16 cellular contexts compared by ENCODE assay signal in the genomic region with DNA sequence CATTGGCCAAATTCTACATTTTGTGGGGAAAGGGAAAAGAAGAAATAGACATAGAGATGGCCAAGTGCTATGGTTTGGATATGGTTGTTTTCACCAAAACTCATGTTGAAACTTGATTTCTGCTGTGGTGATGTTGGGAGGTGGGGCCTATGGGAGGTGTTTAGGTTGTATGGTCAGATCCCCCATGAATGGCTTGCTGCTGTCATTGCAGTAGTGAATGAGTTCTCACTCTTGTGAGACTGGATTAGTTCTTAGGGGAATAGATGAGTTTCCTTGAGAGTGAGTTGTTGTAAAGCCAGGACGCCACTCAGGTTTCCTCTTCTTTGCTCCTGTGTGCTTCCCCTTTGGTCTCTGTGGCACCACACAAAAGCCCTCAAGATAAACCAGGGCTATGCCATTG.
DNase-seq lines count a peak whose midpoint lies in the region; ATAC-seq, FAIRE-seq and TF ChIP-seq lines count a peak whose summit lies in the region.
"Had no signal": no experiment of that assay in that cellular context is flagged by ENCODE, and none has a peak within 500 bp of the region (broad histone marks: within the 10 kb centered on the region; RNA-seq: fewer than 3 reads in every experiment).

No MANE protein-coding gene starts in this region.

- H3K4me1 ChIP-seq in H1 (replicated peaks in 1 of 4; ENCODE audit: control insufficient read depth in 3 of 4, insufficient read depth in 4 of 4, low read length in 3 of 4) (no peaks in the 10 kb centered on the region), smooth muscle cell (ENCODE audit: low read depth) (peaks cover 3% of the 10 kb centered on the region), mesenchymal stem cell (ENCODE audit: control insufficient read depth, insufficient read depth, low read depth, low read length) (no peaks in the 10 kb centered on the region), Karpas-422 (ENCODE audit: low read length) (peaks cover 7% of the 10 kb centered on the region; the same call in 1 of the 2 replicates)
- H3K4me1 ChIP-seq: BLaER1 had no signal

- H3K4ac ChIP-seq in H1 (replicated peaks; ENCODE audit: insufficient read length, low read depth, low read length) (no peak overlapping the region), mesenchymal stem cell (ENCODE audit: low read depth in 1 of 2, low read length in 2 of 2) (no peak overlapping the region)

- no peaks in the 10 kb centered on the region for H3K36me3 Mint-ChIP-seq in activated CD4-positive, alpha-beta T cell treated with anti-CD3 and anti-CD28 coated beads for 36 hours (ENCODE audit: low read depth)
- H3K36me3 Mint-ChIP-seq in activated CD4-positive, alpha-beta T cell treated with anti-CD3 and anti-CD28 coated beads, Interleukin-2, amount 10 ng/mL, durations not matched to agents 7 days and 5 days (ENCODE audit: low read depth): no peaks in the 10 kb centered on the region

- 0 out of 2 replicates have a peak overlapping the region, but pooled peaks have one; percentile 51 for H2AFZ ChIP-seq in H1 (ENCODE audit: low read length)
- H2AFZ ChIP-seq in smooth muscle cell (ENCODE audit: low read depth): no peak overlapping the region
- H2AFZ ChIP-seq in mesenchymal stem cell (ENCODE audit: low read depth, low read length): no peak overlapping the region
- H2AFZ ChIP-seq in Karpas-422 (ENCODE audit: low read length): no peak overlapping the region

- H3K79me2 ChIP-seq in H1 (ENCODE audit: control insufficient read depth in 1 of 2, insufficient read depth in 2 of 2, low read length in 2 of 2): no peaks in the 10 kb centered on the region
- no peaks in the 10 kb centered on the region for H3K79me2 ChIP-seq in smooth muscle cell (ENCODE audit: low read depth)
- no peaks in the 10 kb centered on the region for H3K79me2 ChIP-seq in Karpas-422 (ENCODE audit: low read length)

- H2BK120ac ChIP-seq in H1 (replicated peaks; ENCODE audit: low read depth, low read length) (no peak overlapping the region), mesenchymal stem cell (ENCODE audit: low read depth, low read length) (no peak overlapping the region)

- peaks cover 8% of the 10 kb centered on the region for H3K4me1 Mint-ChIP-seq in activated CD4-positive, alpha-beta T cell treated with anti-CD3 and anti-CD28 coated beads for 36 hours
- H3K4me1 Mint-ChIP-seq in activated CD4-positive, alpha-beta T cell treated with anti-CD3 and anti-CD28 coated beads, Interleukin-2, amount 10 ng/mL, durations not matched to agents 7 days and 5 days: no peaks in the 10 kb centered on the region

- H2AK5ac ChIP-seq in H1 (ENCODE audit: low read depth, low read length): no peak overlapping the region
- H2AK5ac ChIP-seq in mesenchymal stem cell (ENCODE audit: low read length, severe bottlenecking): no peak overlapping the region

- H2BK15ac ChIP-seq in H1 (ENCODE audit: low read length): no peak overlapping the region
- no peak overlapping the region for H2BK15ac ChIP-seq in mesenchymal stem cell (ENCODE audit: low read depth, poor library complexity, severe bottlenecking)

- H2BK12ac ChIP-seq in H1 (ENCODE audit: low read depth, low read length) (no peak overlapping the region), mesenchymal stem cell (ENCODE audit: low read length in 2 of 2) (no peak overlapping the region)

- no peaks in the 10 kb centered on the region for H3K9me3 ChIP-seq in H1 (ENCODE audit: insufficient read depth in 2 of 2, low read depth in 1 of 2, low read length in 1 of 2)
- no peaks in the 10 kb centered on the region for H3K9me3 ChIP-seq in smooth muscle cell (replicated peaks; ENCODE audit: low read depth)
- H3K9me3 ChIP-seq in mesenchymal stem cell (ENCODE audit: control insufficient read depth, low read length): no peaks in the 10 kb centered on the region
- H3K9me3 ChIP-seq in Karpas-422 (ENCODE audit: low read length): no peaks in the 10 kb centered on the region
- H3K9me3 ChIP-seq: BLaER1 had no signal

- H3K23ac ChIP-seq in H1 (ENCODE audit: insufficient read length): no peak overlapping the region
- H3K23ac ChIP-seq in mesenchymal stem cell (ENCODE audit: low read length in 2 of 2): no peak overlapping the region

- TF ChIP-seq RAD21 in H1 (IDR thresholded peaks at IDR 0.05 in 1 of 2, conservative IDR thresholded peaks at IDR 0.05 in 1 of 2; ENCODE audit: low read depth in 2 of 2, low read length in 2 of 2): no peak

- TF ChIP-seq CTCF in H1 (IDR thresholded peaks at IDR 0.05; ENCODE audit: control extremely low read depth in 1 of 3, insufficient read depth in 1 of 3, low read depth in 1 of 3, low read length in 3 of 3): no peak
- TF ChIP-seq CTCF in smooth muscle cell (IDR thresholded peaks at IDR 0.05; ENCODE audit: borderline replicate concordance, insufficient read depth, poor library complexity, severe bottlenecking): no peak

- H3K27me3 ChIP-seq in H1 (replicated peaks in 1 of 4; ENCODE audit: control insufficient read depth in 3 of 4, extremely low read depth in 1 of 4, insufficient read depth in 3 of 4, low read length in 3 of 4) (no peaks in the 10 kb centered on the region), smooth muscle cell (ENCODE audit: low read depth) (no peaks in the 10 kb centered on the region), mesenchymal stem cell (ENCODE audit: control insufficient read depth in 1 of 2, insufficient read depth in 1 of 2, low read length in 2 of 2) (no peaks in the 10 kb centered on the region), Karpas-422 (ENCODE audit: low read length) (no peaks in the 10 kb centered on the region)
- H3K27me3 ChIP-seq: BLaER1 had no signal

- intact Hi-C loops in activated CD4-positive, alpha-beta T cell treated with anti-CD3 and anti-CD28 coated beads for 36 hours (cut with DNase I, micrococcal nuclease): no loop called here

- no peak for FAIRE-seq in H1 (lab: Jason Lieb, UNC)
- FAIRE-seq: GM12891, K562 had no signal

- H3K79me1 ChIP-seq in H1 (ENCODE audit: low read depth, low read length) (no peaks in the 10 kb centered on the region), mesenchymal stem cell (replicated peaks; ENCODE audit: low read length, poor library complexity, severe bottlenecking) (no peaks in the 10 kb centered on the region)

- peak; percentile 75 for ATAC-seq in activated CD4-positive, alpha-beta T cell treated with anti-CD3 and anti-CD28 coated beads for 36 hours
- peak; percentile 32 for ATAC-seq in HG02759 (IDR thresholded peaks at IDR 0.05; ENCODE audit: unreplicated experiment)
- ATAC-seq: K562 had no signal

- no peak overlapping the region for H3K4me3 Mint-ChIP-seq in activated CD4-positive, alpha-beta T cell treated with anti-CD3 and anti-CD28 coated beads for 36 hours
- H3K4me3 Mint-ChIP-seq in activated CD4-positive, alpha-beta T cell treated with anti-CD3 and anti-CD28 coated beads, Interleukin-2, amount 10 ng/mL, durations not matched to agents 7 days and 5 days: no peak overlapping the region
- H3K4me3 Mint-ChIP-seq: HFFc6 had no signal

- H3K4me3 ChIP-seq in H1 (ENCODE audit: extremely low read depth in 1 of 4, insufficient read depth in 2 of 4, low read depth in 3 of 4, low read length in 4 of 4): no peak overlapping the region
- H3K4me3 ChIP-seq in smooth muscle cell: no peak overlapping the region
- H3K4me3 ChIP-seq in mesenchymal stem cell (ENCODE audit: insufficient read depth in 1 of 2, low read depth in 1 of 2, low read length in 2 of 2): no peak overlapping the region
- no peak overlapping the region for H3K4me3 ChIP-seq in Karpas-422 (ENCODE audit: low read length)
- H3K4me3 ChIP-seq: BLaER1, K562 had no signal

- no peak for TF ChIP-seq POLR2A in H1 (IDR thresholded peaks at IDR 0.05; ENCODE audit: control extremely low read depth in 1 of 2, low read depth in 2 of 2, low read length in 2 of 2)

- H3K27me3 Mint-ChIP-seq in activated CD4-positive, alpha-beta T cell treated with anti-CD3 and anti-CD28 coated beads for 36 hours: peaks cover 11% of the 10 kb centered on the region
- H3K27me3 Mint-ChIP-seq in activated CD4-positive, alpha-beta T cell treated with anti-CD3 and anti-CD28 coated beads, Interleukin-2, amount 10 ng/mL, durations not matched to agents 7 days and 5 days: peaks cover 3% of the 10 kb centered on the region

- H3K23me2 ChIP-seq in H1 (ENCODE audit: low read depth, low read length): no peaks in the 10 kb centered on the region

- no peak overlapping the region for H3K9ac ChIP-seq in H1 (replicated peaks in 1 of 4; ENCODE audit: extremely low read depth in 1 of 4, low read depth in 3 of 4, low read length in 3 of 4)
- H3K9ac ChIP-seq in smooth muscle cell (ENCODE audit: low read depth): no peak overlapping the region
- H3K9ac ChIP-seq in mesenchymal stem cell (ENCODE audit: low read length): no peak overlapping the region
- no peak overlapping the region for H3K9ac ChIP-seq in Karpas-422 (ENCODE audit: low read length)
- H3K9ac ChIP-seq: BLaER1 had no signal

- no peak overlapping the region for H3K56ac ChIP-seq in H1 (replicated peaks; ENCODE audit: insufficient read length, low read depth, low read length)

- no peak for DNase-seq in activated CD4-positive, alpha-beta T cell treated with anti-CD3 and anti-CD28 coated beads for 36 hours
- no peak for DNase-seq in activated CD4-positive, alpha-beta T cell treated with anti-CD3 and anti-CD28 coated beads, Interleukin-2, amount 10 ng/mL, durations not matched to agents 7 days and 5 days
- no peak for DNase-seq in H1 (ENCODE audit: low read depth in 1 of 2, low spot score in 2 of 2)
- no peak for DNase-seq in NCI-H526 (lab: John Stamatoyannopoulos, UW)
- DNase-seq in smooth muscle cell (lab: John Stamatoyannopoulos, UW; ENCODE audit: unreplicated experiment): no peak
- no peak for DNase-seq in mesenchymal stem cell
- DNase-seq in Karpas-422: no peak
- DNase-seq: AML-193, DMS53, HCEC 1CT, HFFc6 had no signal

- H3K9me2 ChIP-seq in Karpas-422 (replicated peaks; ENCODE audit: insufficient read depth, low read length): no peaks in the 10 kb centered on the region

- H4K20me1 ChIP-seq in H1 (replicated peaks in 1 of 2; ENCODE audit: control insufficient read depth in 1 of 2, insufficient read depth in 2 of 2, low read length in 2 of 2): peaks cover 0 to 2% of the 10 kb centered on the region in 2 experiments
- H4K20me1 ChIP-seq in smooth muscle cell (ENCODE audit: low read depth): no peaks in the 10 kb centered on the region
- no peaks in the 10 kb centered on the region for H4K20me1 ChIP-seq in Karpas-422 (ENCODE audit: insufficient read depth, low read depth, low read length)
- H4K20me1 ChIP-seq: BLaER1 had no signal

- H4K8ac ChIP-seq in H1 (ENCODE audit: extremely low read depth, insufficient read depth, low read length): no peak overlapping the region
- no peak overlapping the region for H4K8ac ChIP-seq in mesenchymal stem cell (ENCODE audit: low read length)

- POLR2A ChIA-PET in activated CD4-positive, alpha-beta T cell treated with anti-CD3 and anti-CD28 coated beads for 36 hours (lab: Charles Lee): no interaction called here
- POLR2A ChIA-PET in activated CD4-positive, alpha-beta T cell treated with anti-CD3 and anti-CD28 coated beads, Interleukin-2, amount 10 ng/mL, durations not matched to agents 7 days and 5 days (lab: Charles Lee): no interaction called here
- POLR2A ChIA-PET in H1 (lab: Charles Lee; ENCODE audit: partially characterized antibody): no interaction called here

- no peak overlapping the region for H4K5ac ChIP-seq in H1 (ENCODE audit: insufficient read length, low read depth, low read length)

- H3K9me3 Mint-ChIP-seq in activated CD4-positive, alpha-beta T cell treated with anti-CD3 and anti-CD28 coated beads for 36 hours (ENCODE audit: low read depth): no peaks in the 10 kb centered on the region
- H3K9me3 Mint-ChIP-seq in activated CD4-positive, alpha-beta T cell treated with anti-CD3 and anti-CD28 coated beads, Interleukin-2, amount 10 ng/mL, durations not matched to agents 7 days and 5 days: no peaks in the 10 kb centered on the region
- H3K9me3 Mint-ChIP-seq: HFFc6 had no signal

- H4K91ac ChIP-seq in H1 (replicated peaks; ENCODE audit: insufficient read length, low read length) (no peak overlapping the region), mesenchymal stem cell (ENCODE audit: low read length) (no peak overlapping the region)

- H3K27ac ChIP-seq in H1 (ENCODE audit: low read depth, low read length) (no peak overlapping the region), smooth muscle cell (ENCODE audit: low read depth) (no peak overlapping the region), mesenchymal stem cell (ENCODE audit: low read length, poor library complexity, severe bottlenecking) (no peak overlapping the region), Karpas-422 (ENCODE audit: low read length) (no peak overlapping the region)
- H3K27ac ChIP-seq: 22Rv1, BLaER1 had no signal

- H3K36me3 ChIP-seq in H1 (ENCODE audit: control insufficient read depth in 2 of 4, insufficient read depth in 4 of 4, low read length in 3 of 4): no peaks in the 10 kb centered on the region
- no peaks in the 10 kb centered on the region for H3K36me3 ChIP-seq in smooth muscle cell (ENCODE audit: low read depth)
- H3K36me3 ChIP-seq in mesenchymal stem cell (ENCODE audit: control insufficient read depth in 1 of 2, insufficient read depth in 2 of 2, low read depth in 1 of 2, low read length in 2 of 2): no peaks in the 10 kb centered on the region
- no peaks in the 10 kb centered on the region for H3K36me3 ChIP-seq in Karpas-422 (ENCODE audit: insufficient read depth, low read length)
- H3K36me3 ChIP-seq: BLaER1 had no signal

- no peak for TF ChIP-seq EP300 in H1 (IDR thresholded peaks at IDR 0.05; ENCODE audit: borderline replicate concordance in 1 of 2, low read depth in 2 of 2, low read length in 2 of 2)

- H2BK20ac ChIP-seq in H1 (ENCODE audit: low read length): no peak overlapping the region

- no peak overlapping the region for H3K4me2 ChIP-seq in H1 (ENCODE audit: insufficient read depth in 1 of 2, low read depth in 2 of 2, low read length in 2 of 2)
- no peak overlapping the region for H3K4me2 ChIP-seq in smooth muscle cell
- no peak overlapping the region for H3K4me2 ChIP-seq in mesenchymal stem cell (ENCODE audit: low read length, poor library complexity, severe bottlenecking)
- H3K4me2 ChIP-seq in Karpas-422 (ENCODE audit: low read depth, low read length, poor library complexity, severe bottlenecking): no peak overlapping the region
- H3K4me2 ChIP-seq: BLaER1 had no signal

- no peaks in the 10 kb centered on the region for H3F3A ChIP-seq in smooth muscle cell (ENCODE audit: low read depth)

- WGBS in H1 (ENCODE audit: extremely low coverage in 1 of 2, insufficient coverage in 1 of 2, insufficient read length in 1 of 2, insufficient replicate concordance in 2 of 2, low coverage in 1 of 2, low lambda C conversion rate in 2 of 2, missing lambda C conversion rate in 1 of 2), 2 experiments: 87% methylated on average over 1 of the region's 1 CpG; no CpG with 5 or more reads in 1 of the 2 experiments
- WGBS in smooth muscle cell (ENCODE audit: low lambda C conversion rate): 100% methylated on average over 1 of the region's 1 CpG
- 83% methylated on average over 1 of the region's 1 CpG for WGBS in mesenchymal stem cell

- H3K18ac ChIP-seq in H1 (ENCODE audit: extremely low read depth, low read length) (no peak overlapping the region), mesenchymal stem cell (ENCODE audit: low read depth in 1 of 2, low read length in 2 of 2) (peak overlapping the region in 1 of 2 experiments; percentile 8)

- no peak overlapping the region for H3K14ac ChIP-seq in H1 (ENCODE audit: insufficient read length)
- H3K14ac ChIP-seq in mesenchymal stem cell (ENCODE audit: low read length in 2 of 2): no peak overlapping the region

- H3K27ac Mint-ChIP-seq in activated CD4-positive, alpha-beta T cell treated with anti-CD3 and anti-CD28 coated beads for 36 hours: no peak overlapping the region
- no peak overlapping the region for H3K27ac Mint-ChIP-seq in activated CD4-positive, alpha-beta T cell treated with anti-CD3 and anti-CD28 coated beads, Interleukin-2, amount 10 ng/mL, durations not matched to agents 7 days and 5 days
- H3K27ac Mint-ChIP-seq: HFFc6 had no signal

- CTCF ChIA-PET in activated CD4-positive, alpha-beta T cell treated with anti-CD3 and anti-CD28 coated beads for 36 hours (lab: Charles Lee): no interaction called here
- CTCF ChIA-PET in activated CD4-positive, alpha-beta T cell treated with anti-CD3 and anti-CD28 coated beads, Interleukin-2, amount 10 ng/mL, durations not matched to agents 7 days and 5 days (lab: Charles Lee): no interaction called here
- CTCF ChIA-PET in H1 (lab: Charles Lee; ENCODE audit: partially characterized antibody): interaction anchor here (1.1 kb wide), 1 partner anchor 118 kb away, joined by 3 read pairs; no protein-coding TSS in a partner anchor

- H2BK5ac ChIP-seq in H1 (ENCODE audit: low read depth, low read length) (no peak overlapping the region), mesenchymal stem cell (ENCODE audit: low read depth, low read length, poor library complexity, severe bottlenecking) (no peak overlapping the region)
